8 cellular contexts compared by ENCODE assay signal in genomic region chr19:39403331-39404312, GRCh38. TPM values are rescaled to one million over a fixed set of nuclear protein-coding genes. Genes with fewer than 3 reads are reported as not detected.
DNase-seq lines count a peak whose midpoint lies in the region; ATAC-seq and TF ChIP-seq lines count a peak whose summit lies in the region.

No MANE protein-coding gene starts in this region.

- WGBS in lower leg skin, 2 donors: 0 to 1% methylated on average over 31 to 42 of the region's 43 CpGs

- H3K4me3 ChIP-seq in HAP-1 (peak overlapping the region; percentile 27), lower leg skin (ENCODE audit: low read depth, poor library complexity, severe bottlenecking) (peak overlapping the region; percentile 38)

- H3K9me3 ChIP-seq in HAP-1: no peaks in the 10 kb centered on the region

- H3K27ac Mint-ChIP-seq in dendritic cell treated with granulocyte-macrophage colony-stimulating factor and Interleukin-4, amounts not matched to agents 40 ng/mL and 50 ng/mL, for 4 days: peak overlapping the region; percentile 98

- H3K4me1 Mint-ChIP-seq in dendritic cell treated with granulocyte-macrophage colony-stimulating factor and Interleukin-4, amounts not matched to agents 40 ng/mL and 50 ng/mL, for 4 days (ENCODE audit: low read depth): peaks cover 73% of the 10 kb centered on the region

- in situ Hi-C loops in HAP-1 (cut with MboI; ENCODE audit: low sequenced_read_pairs): no loop called here

- H3K4me3 Mint-ChIP-seq in dendritic cell treated with granulocyte-macrophage colony-stimulating factor and Interleukin-4, amounts not matched to agents 40 ng/mL and 50 ng/mL, for 4 days: peak overlapping the region; percentile 86

- no peaks in the 10 kb centered on the region for H3K27me3 ChIP-seq in HAP-1 (ENCODE audit: low read depth)

- peak in 1 of 2 donors; percentile 65 for TF ChIP-seq POLR2A in lower leg skin (IDR thresholded peaks at IDR 0.05)

- peaks cover 45% of the 10 kb centered on the region for H3K36me3 Mint-ChIP-seq in dendritic cell treated with granulocyte-macrophage colony-stimulating factor and Interleukin-4, amounts not matched to agents 40 ng/mL and 50 ng/mL, for 4 days (ENCODE audit: low read depth)

- DNase-seq in COR-L47 (lab: John Stamatoyannopoulos, UW) (peak; percentile 82), HAP-1 (ENCODE audit: low spot score in 2 of 2) (peak; percentile 79 to 90), NCI-H524 (lab: John Stamatoyannopoulos, UW) (peak; percentile 83 to 93), lower leg skin (ENCODE audit: low spot score in 2 of 2) (peak; percentile 99 to 100)
- DNase-seq in activated CD4-positive, alpha-beta T cell treated with anti-CD3 and anti-CD28 coated beads, Interleukin-2, amount 50 U/mL, for 4 hours: peak; percentile 94
- DNase-seq in stimulated activated CD4-positive, alpha-beta T cell treated with anti-CD3 and anti-CD28 coated beads, Interleukin-4, amount 100 ng/mL, for 1 hour: peak; percentile 98

- no peak for TF ChIP-seq CTCF in lower leg skin (IDR thresholded peaks at IDR 0.05)

- H3K9me3 Mint-ChIP-seq in dendritic cell treated with granulocyte-macrophage colony-stimulating factor and Interleukin-4, amounts not matched to agents 40 ng/mL and 50 ng/mL, for 4 days: no peaks in the 10 kb centered on the region

- no peaks in the 10 kb centered on the region for H3K27me3 Mint-ChIP-seq in dendritic cell treated with granulocyte-macrophage colony-stimulating factor and Interleukin-4, amounts not matched to agents 40 ng/mL and 50 ng/mL, for 4 days

- H3K4me1 ChIP-seq in HAP-1: peaks cover 25% of the 10 kb centered on the region

- ATAC-seq in HG02938 (IDR thresholded peaks at IDR 0.05; ENCODE audit: unreplicated experiment): no peak

- intact Hi-C loops in dendritic cell treated with granulocyte-macrophage colony-stimulating factor and Interleukin-4, amounts not matched to agents 40 ng/mL and 50 ng/mL, for 4 days (cut with micrococcal nuclease): no loop called here
- intact Hi-C loops in lower leg skin (cut with DNase I; ENCODE audit: low total_unique reads): no loop called here

- peaks cover 8% of the 10 kb centered on the region for H3K36me3 ChIP-seq in HAP-1 (replicated peaks)

RNA-seq across cellular contexts. Expression of gene ZFP36, which starts 3.0 kb away (rescaled TPM):
- 100 to 1,000 TPM; 170 to 536 (median 280) TPM for total RNA-seq in lower leg skin

RNA-seq across cellular contexts. Expression of gene PLEKHG2, which starts 8.8 kb away (rescaled TPM):
- 1 to 10 TPM; 3.0 to 6.4 (median 4.3) TPM for total RNA-seq in lower leg skin

RNA-seq across cellular contexts. Expression of gene MED29, which starts 12.4 kb away (rescaled TPM):
- 10 to 100 TPM; 30.3 to 35.8 (median 33.3) TPM for total RNA-seq in lower leg skin

RNA-seq across cellular contexts. Expression of gene PAF1, which starts 12.7 kb away (rescaled TPM):
- total RNA-seq in lower leg skin: 10 to 100 TPM; 22.4 to 48.0 (median 36.3) TPM

RNA-seq across cellular contexts. Expression of gene RPS16, which starts 32.1 kb away (rescaled TPM):
- 1,000 to 10,000 TPM; 1,726 to 3,026 (median 2,088) TPM for total RNA-seq in lower leg skin
